Comparison of ENCODE assay signal across 1 cellular context in the genomic region with DNA sequence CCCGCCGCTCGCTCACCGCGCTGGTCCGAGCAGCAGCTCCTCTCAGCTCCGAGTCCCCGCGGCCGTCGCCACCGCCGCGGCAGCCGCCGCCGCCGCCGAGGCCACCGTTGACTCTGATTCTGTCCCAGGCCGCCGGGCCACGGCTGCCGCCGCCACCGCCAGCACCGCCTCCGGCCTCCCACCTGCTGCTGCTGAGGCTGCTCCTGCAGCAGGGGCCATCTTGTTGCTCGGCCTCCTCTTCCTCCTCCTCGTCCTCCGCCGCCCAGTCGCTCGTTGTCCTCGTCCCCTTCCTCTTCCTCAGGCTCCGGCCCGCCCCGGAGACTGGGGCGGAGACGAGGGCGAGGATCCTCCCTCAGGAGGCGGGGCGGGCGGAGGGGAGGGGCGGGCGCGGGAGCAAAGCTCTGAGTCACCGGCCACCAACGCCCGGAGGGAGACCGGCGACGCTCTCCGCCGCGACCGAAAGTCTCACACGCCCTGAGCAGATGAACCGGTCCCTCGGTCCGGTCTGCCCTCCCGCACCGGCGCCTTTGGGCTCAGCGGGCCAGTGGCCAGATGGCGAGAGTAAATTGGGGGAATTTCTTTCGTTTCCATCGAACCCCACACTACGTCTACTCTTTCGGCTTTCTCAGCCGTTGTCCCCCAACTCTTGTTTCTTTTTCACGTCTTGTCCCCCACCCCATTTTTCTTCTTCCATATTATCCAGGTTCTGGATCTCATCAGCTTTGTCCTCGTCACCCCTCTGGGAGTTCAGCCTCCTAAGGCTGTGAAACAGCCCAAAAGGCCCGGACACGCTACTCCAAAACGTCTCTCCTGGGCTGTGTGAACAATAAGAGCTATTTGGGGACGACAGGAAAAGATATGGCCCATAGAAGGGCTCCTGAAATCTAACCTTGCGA.
TF ChIP-seq lines count a peak whose summit lies in the region.

A gene with protein sequence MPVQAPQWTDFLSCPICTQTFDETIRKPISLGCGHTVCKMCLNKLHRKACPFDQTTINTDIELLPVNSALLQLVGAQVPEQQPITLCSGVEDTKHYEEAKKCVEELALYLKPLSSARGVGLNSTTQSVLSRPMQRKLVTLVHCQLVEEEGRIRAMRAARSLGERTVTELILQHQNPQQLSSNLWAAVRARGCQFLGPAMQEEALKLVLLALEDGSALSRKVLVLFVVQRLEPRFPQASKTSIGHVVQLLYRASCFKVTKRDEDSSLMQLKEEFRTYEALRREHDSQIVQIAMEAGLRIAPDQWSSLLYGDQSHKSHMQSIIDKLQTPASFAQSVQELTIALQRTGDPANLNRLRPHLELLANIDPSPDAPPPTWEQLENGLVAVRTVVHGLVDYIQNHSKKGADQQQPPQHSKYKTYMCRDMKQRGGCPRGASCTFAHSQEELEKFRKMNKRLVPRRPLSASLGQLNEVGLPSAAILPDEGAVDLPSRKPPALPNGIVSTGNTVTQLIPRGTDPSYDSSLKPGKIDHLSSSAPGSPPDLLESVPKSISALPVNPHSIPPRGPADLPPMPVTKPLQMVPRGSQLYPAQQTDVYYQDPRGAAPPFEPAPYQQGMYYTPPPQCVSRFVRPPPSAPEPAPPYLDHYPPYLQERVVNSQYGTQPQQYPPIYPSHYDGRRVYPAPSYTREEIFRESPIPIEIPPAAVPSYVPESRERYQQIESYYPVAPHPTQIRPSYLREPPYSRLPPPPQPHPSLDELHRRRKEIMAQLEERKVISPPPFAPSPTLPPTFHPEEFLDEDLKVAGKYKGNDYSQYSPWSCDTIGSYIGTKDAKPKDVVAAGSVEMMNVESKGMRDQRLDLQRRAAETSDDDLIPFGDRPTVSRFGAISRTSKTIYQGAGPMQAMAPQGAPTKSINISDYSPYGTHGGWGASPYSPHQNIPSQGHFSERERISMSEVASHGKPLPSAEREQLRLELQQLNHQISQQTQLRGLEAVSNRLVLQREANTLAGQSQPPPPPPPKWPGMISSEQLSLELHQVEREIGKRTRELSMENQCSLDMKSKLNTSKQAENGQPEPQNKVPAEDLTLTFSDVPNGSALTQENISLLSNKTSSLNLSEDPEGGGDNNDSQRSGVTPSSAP (minus strand): TSS at position 278 of the 896 bp plus-strand sequence. CDS start 29,372 bp downstream, outside the sequence.

TF ChIP-seq in SK-N-SH treated with all-trans-retinoic acid at 6 μM for 48 hours, 23 proteins besides CTCF, POLR2A, EP300 and RAD21 (continued from another document):
- TF ChIP-seq, protein P1, sequence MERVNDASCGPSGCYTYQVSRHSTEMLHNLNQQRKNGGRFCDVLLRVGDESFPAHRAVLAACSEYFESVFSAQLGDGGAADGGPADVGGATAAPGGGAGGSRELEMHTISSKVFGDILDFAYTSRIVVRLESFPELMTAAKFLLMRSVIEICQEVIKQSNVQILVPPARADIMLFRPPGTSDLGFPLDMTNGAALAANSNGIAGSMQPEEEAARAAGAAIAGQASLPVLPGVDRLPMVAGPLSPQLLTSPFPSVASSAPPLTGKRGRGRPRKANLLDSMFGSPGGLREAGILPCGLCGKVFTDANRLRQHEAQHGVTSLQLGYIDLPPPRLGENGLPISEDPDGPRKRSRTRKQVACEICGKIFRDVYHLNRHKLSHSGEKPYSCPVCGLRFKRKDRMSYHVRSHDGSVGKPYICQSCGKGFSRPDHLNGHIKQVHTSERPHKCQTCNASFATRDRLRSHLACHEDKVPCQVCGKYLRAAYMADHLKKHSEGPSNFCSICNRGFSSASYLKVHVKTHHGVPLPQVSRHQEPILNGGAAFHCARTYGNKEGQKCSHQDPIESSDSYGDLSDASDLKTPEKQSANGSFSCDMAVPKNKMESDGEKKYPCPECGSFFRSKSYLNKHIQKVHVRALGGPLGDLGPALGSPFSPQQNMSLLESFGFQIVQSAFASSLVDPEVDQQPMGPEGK (CRISPR knock-in tag; IDR thresholded peaks at IDR 0.05; ENCODE audit: borderline replicate concordance) = no peak
- TF ChIP-seq PPARA (CRISPR knock-in tag; IDR thresholded peaks at IDR 0.05; ENCODE audit: borderline replicate concordance) (no peak), GLIS3 (CRISPR knock-in tag; IDR thresholded peaks at IDR 0.05) (no peak)
